ENCODE assay signal across 8 cellular contexts in genomic region chr19:49553451-49554271, GRCh38. TPM values are rescaled to one million over a fixed set of nuclear protein-coding genes. Genes with fewer than 3 reads are reported as not detected.
DNase-seq lines count a peak whose midpoint lies in the region; ATAC-seq, FAIRE-seq and TF ChIP-seq lines count a peak whose summit lies in the region.

No MANE protein-coding gene starts in this region.

- H3K27ac Mint-ChIP-seq in activated T-helper 1 cell treated with anti-CD3 and anti-CD28 coated beads, Interleukin-12 subunit alpha, Interleukin-12 subunit beta, Interleukin-2, Interleukin-4 antibody, amounts not matched to agents 30 ng/mL and 10 ng/mL and 1 ng/mL, durations not matched to agents 14 hours and 24 hours and 36 hours = peak overlapping the region; percentile 89

- peaks cover 55% of the 10 kb centered on the region for H3K4me1 Mint-ChIP-seq in activated T-helper 1 cell treated with anti-CD3 and anti-CD28 coated beads, Interleukin-12 subunit alpha, Interleukin-12 subunit beta, Interleukin-2, Interleukin-4 antibody, amounts not matched to agents 30 ng/mL and 10 ng/mL and 1 ng/mL, durations not matched to agents 14 hours and 24 hours and 36 hours (ENCODE audit: low read depth)

- peak overlapping the region; percentile 24 for H3K4me3 Mint-ChIP-seq in activated T-helper 1 cell treated with anti-CD3 and anti-CD28 coated beads, Interleukin-12 subunit alpha, Interleukin-12 subunit beta, Interleukin-2, Interleukin-4 antibody, amounts not matched to agents 30 ng/mL and 10 ng/mL and 1 ng/mL, durations not matched to agents 14 hours and 24 hours and 36 hours

- DNase-seq in HuH-7 (ENCODE audit: low spot score) (peak; percentile 58), foreskin keratinocyte (peak; percentile 84 to 94), frontal cortex (ENCODE audit: low spot score in 2 of 2) (no peak), urothelium cell line (ENCODE audit: low spot score) (no peak), mesenteric fat pad (ENCODE audit: low spot score) (no peak)
- peak; percentile 51 for DNase-seq in activated T-helper 1 cell treated with anti-CD3 and anti-CD28 coated beads, Interleukin-12 subunit alpha, Interleukin-12 subunit beta, Interleukin-2, Interleukin-4 antibody, amounts not matched to agents 30 ng/mL and 10 ng/mL and 1 ng/mL, durations not matched to agents 14 hours and 24 hours and 36 hours (ENCODE audit: low spot score)
- DNase-seq in stimulated activated naive CD8-positive, alpha-beta T cell treated with anti-CD3 and anti-CD28 coated beads, Interleukin-15, Interleukin-2, amounts not matched to agents 100 U/mL and 50 U/mL, for 24 hours = peak; percentile 70

- H3K27ac ChIP-seq in foreskin keratinocyte = peak overlapping the region; percentile 60

- peaks cover 14% of the 10 kb centered on the region for H3K4me1 ChIP-seq in foreskin keratinocyte

- no peaks in the 10 kb centered on the region for H3K27me3 ChIP-seq in foreskin keratinocyte

- peaks cover 21% of the 10 kb centered on the region for H3K36me3 Mint-ChIP-seq in activated T-helper 1 cell treated with anti-CD3 and anti-CD28 coated beads, Interleukin-12 subunit alpha, Interleukin-12 subunit beta, Interleukin-2, Interleukin-4 antibody, amounts not matched to agents 30 ng/mL and 10 ng/mL and 1 ng/mL, durations not matched to agents 14 hours and 24 hours and 36 hours (ENCODE audit: low read depth)

- no peak for FAIRE-seq in frontal cortex (lab: Jason Lieb, UNC)
- no peak for FAIRE-seq in urothelium cell line (lab: Jason Lieb, UNC)

- intact Hi-C loops in activated T-helper 1 cell treated with anti-CD3 and anti-CD28 coated beads, Interleukin-12 subunit alpha, Interleukin-12 subunit beta, Interleukin-2, Interleukin-4 antibody, amounts not matched to agents 30 ng/mL and 10 ng/mL and 1 ng/mL, durations not matched to agents 14 hours and 24 hours and 36 hours (cut with micrococcal nuclease) = loop anchor here (1.0 to 2.0 kb wide), 3 partner anchors 11 to 19 kb away; no protein-coding TSS in a partner anchor

- TF ChIP-seq CTCF in foreskin keratinocyte (conservative IDR thresholded peaks at IDR 0.05) = peak; percentile 5

- peak; percentile 92 for ATAC-seq in foreskin keratinocyte
- peak; percentile 87 for ATAC-seq in stimulated activated naive CD8-positive, alpha-beta T cell treated with anti-CD3 and anti-CD28 coated beads, Interleukin-15, Interleukin-2, amounts not matched to agents 100 U/mL and 50 U/mL, for 24 hours
- no peak for ATAC-seq in GM19324 (IDR thresholded peaks at IDR 0.05; ENCODE audit: low FRiP score, unreplicated experiment)

- H3K27me3 Mint-ChIP-seq in activated T-helper 1 cell treated with anti-CD3 and anti-CD28 coated beads, Interleukin-12 subunit alpha, Interleukin-12 subunit beta, Interleukin-2, Interleukin-4 antibody, amounts not matched to agents 30 ng/mL and 10 ng/mL and 1 ng/mL, durations not matched to agents 14 hours and 24 hours and 36 hours (ENCODE audit: insufficient read depth) = no peaks in the 10 kb centered on the region

- no peaks in the 10 kb centered on the region for H3K9me3 Mint-ChIP-seq in activated T-helper 1 cell treated with anti-CD3 and anti-CD28 coated beads, Interleukin-12 subunit alpha, Interleukin-12 subunit beta, Interleukin-2, Interleukin-4 antibody, amounts not matched to agents 30 ng/mL and 10 ng/mL and 1 ng/mL, durations not matched to agents 14 hours and 24 hours and 36 hours

RNA-seq across cellular contexts. Expression of gene RCN3, which starts 25.9 kb away (rescaled TPM):
- total RNA-seq in activated T-helper 1 cell treated with anti-CD3 and anti-CD28 coated beads, Interleukin-12 subunit alpha, Interleukin-12 subunit beta, Interleukin-2, Interleukin-4 antibody, amounts not matched to agents 30 ng/mL and 10 ng/mL and 1 ng/mL, durations not matched to agents 14 hours and 24 hours and 36 hours = 2.0 and 2.1 TPM in 2 replicates
- total RNA-seq in foreskin keratinocyte = 0.71 and 0.92 TPM in 2 replicates
- 1.6 TPM in 2 replicates for polyA plus RNA-seq in foreskin keratinocyte
- total RNA-seq in frontal cortex = 2.4 TPM
- 76.2 TPM for total RNA-seq in mesenteric fat pad

RNA-seq across cellular contexts. Expression of gene NOSIP, which starts 26.7 kb away (rescaled TPM):
- 72.1 and 77.5 TPM in 2 replicates for total RNA-seq in activated T-helper 1 cell treated with anti-CD3 and anti-CD28 coated beads, Interleukin-12 subunit alpha, Interleukin-12 subunit beta, Interleukin-2, Interleukin-4 antibody, amounts not matched to agents 30 ng/mL and 10 ng/mL and 1 ng/mL, durations not matched to agents 14 hours and 24 hours and 36 hours
- total RNA-seq in foreskin keratinocyte (66.3 and 69.4 TPM in 2 replicates), frontal cortex (33.4 TPM), mesenteric fat pad (46.0 TPM)
- polyA plus RNA-seq in foreskin keratinocyte = 83.5 and 92.3 TPM in 2 replicates

RNA-seq across cellular contexts. Expression of gene PRRG2, which starts 27.5 kb away (rescaled TPM):
- 0.59 and 1.2 TPM in 2 replicates for total RNA-seq in activated T-helper 1 cell treated with anti-CD3 and anti-CD28 coated beads, Interleukin-12 subunit alpha, Interleukin-12 subunit beta, Interleukin-2, Interleukin-4 antibody, amounts not matched to agents 30 ng/mL and 10 ng/mL and 1 ng/mL, durations not matched to agents 14 hours and 24 hours and 36 hours
- total RNA-seq in foreskin keratinocyte = 5.9 and 6.6 TPM in 2 replicates
- 9.3 and 9.5 TPM in 2 replicates for polyA plus RNA-seq in foreskin keratinocyte
- 0.41 TPM for total RNA-seq in frontal cortex
- 1.1 TPM for total RNA-seq in mesenteric fat pad

RNA-seq across cellular contexts. Expression of gene PRR12, which starts 37.3 kb away (rescaled TPM):
- total RNA-seq in activated T-helper 1 cell treated with anti-CD3 and anti-CD28 coated beads, Interleukin-12 subunit alpha, Interleukin-12 subunit beta, Interleukin-2, Interleukin-4 antibody, amounts not matched to agents 30 ng/mL and 10 ng/mL and 1 ng/mL, durations not matched to agents 14 hours and 24 hours and 36 hours = 32.3 and 34.2 TPM in 2 replicates
- 5.7 TPM in 2 replicates for total RNA-seq in foreskin keratinocyte
- 5.9 and 6.5 TPM in 2 replicates for polyA plus RNA-seq in foreskin keratinocyte
- 5.7 TPM for total RNA-seq in frontal cortex
- total RNA-seq in mesenteric fat pad = 22.3 TPM

RNA-seq across cellular contexts. Expression of gene FCGRT, which starts 41.2 kb away (rescaled TPM):
- 0.88 and 1.1 TPM in 2 replicates for total RNA-seq in activated T-helper 1 cell treated with anti-CD3 and anti-CD28 coated beads, Interleukin-12 subunit alpha, Interleukin-12 subunit beta, Interleukin-2, Interleukin-4 antibody, amounts not matched to agents 30 ng/mL and 10 ng/mL and 1 ng/mL, durations not matched to agents 14 hours and 24 hours and 36 hours
- total RNA-seq in foreskin keratinocyte (22.2 and 23.5 TPM in 2 replicates), frontal cortex (13.0 TPM), mesenteric fat pad (476 TPM)
- polyA plus RNA-seq in foreskin keratinocyte = 23.7 and 25.6 TPM in 2 replicates

Comparison
In these comparisons a context has a peak if more than half of its experiments do, and no peak if none do; other contexts are left out.
1. DNase-seq: peak in HuH-7 (single experiment), activated T-helper 1 cell treated with anti-CD3 and anti-CD28 coated beads, Interleukin-12 subunit alpha, Interleukin-12 subunit beta, Interleukin-2, Interleukin-4 antibody, amounts not matched to agents 30 ng/mL and 10 ng/mL and 1 ng/mL, durations not matched to agents 14 hours and 24 hours and 36 hours (single experiment), foreskin keratinocyte (2 of 2) and stimulated activated naive CD8-positive, alpha-beta T cell treated with anti-CD3 and anti-CD28 coated beads, Interleukin-15, Interleukin-2, amounts not matched to agents 100 U/mL and 50 U/mL, for 24 hours (single experiment); none in frontal cortex (0 of 2), urothelium cell line (single experiment) and mesenteric fat pad (single experiment).
2. RNA of gene RCN3, which starts 25.9 kb away (total RNA-seq): 76.2 TPM in mesenteric fat pad (single experiment); 2.4 TPM in frontal cortex (single experiment), 2.0 to 2.1 TPM in activated T-helper 1 cell treated with anti-CD3 and anti-CD28 coated beads, Interleukin-12 subunit alpha, Interleukin-12 subunit beta, Interleukin-2, Interleukin-4 antibody, amounts not matched to agents 30 ng/mL and 10 ng/mL and 1 ng/mL, durations not matched to agents 14 hours and 24 hours and 36 hours and 0.71 to 0.92 TPM in foreskin keratinocyte; every median in the first group is over 10 times any median in the second.